Comparison of ENCODE assay signal across 12 cellular contexts in genomic region chr22:31206896-31207687, GRCh38. TPM values are rescaled to one million over a fixed set of nuclear protein-coding genes. Genes with fewer than 3 reads are reported as not detected.
DNase-seq lines count a peak whose midpoint lies in the region; ATAC-seq, FAIRE-seq and TF ChIP-seq lines count a peak whose summit lies in the region.
"Had no signal": no experiment of that assay in that cellular context is flagged by ENCODE, and none has a peak within 500 bp of the region (broad histone marks: within the 10 kb centered on the region; RNA-seq: fewer than 3 reads in every experiment).

No MANE protein-coding gene starts in this region.

- TF ChIP-seq POLR2A in HepG2 (IDR thresholded peaks at IDR 0.05; ENCODE audit: insufficient read depth in 1 of 2, low read depth in 2 of 2, low read length in 2 of 2) = no peak

- DNase-seq in activated CD4-positive, alpha-beta T cell treated with anti-CD3 and anti-CD28 coated beads, Interleukin-2, amount 50 U/mL, for 48 hours = peak; percentile 38 to 52
- DNase-seq in activated CD4-positive, alpha-beta T cell treated with anti-CD3 and anti-CD28 coated beads, Interleukin-2, amount 50 U/mL, for 1 hour = no peak
- DNase-seq in RWPE1 (ENCODE audit: low spot score) (peak; percentile 36), head of caudate nucleus (peak in 34 of 42 donors; percentile 19 to 84 (median 48)), GM19240 (ENCODE audit: insufficient read length, low spot score) (no peak), HepG2 (ENCODE audit: low spot score) (no peak), hypothalamus (lab: John Stamatoyannopoulos, UW) (no peak)
- peak; percentile 37 for DNase-seq in stimulated activated CD8-positive, alpha-beta memory T cell treated with anti-CD3 and anti-CD28 coated beads, Interleukin-4, amount 100 ng/mL, for 48 hours
- DNase-seq: activated CD4-positive, CD25-positive, alpha-beta regulatory T cell; AML-193; NCI-H510A treated with DMSO at 0.1 percent for 48 hours had no signal

- H2AFZ ChIP-seq in HepG2 (ENCODE audit: low read length) = no peak overlapping the region

- no peaks in the 10 kb centered on the region for H3K79me2 ChIP-seq in HepG2 (ENCODE audit: insufficient read depth, low read length)

- intact Hi-C loops in head of caudate nucleus (cut with DNase I) (no loop called here), HepG2 (cut with micrococcal nuclease; ENCODE audit: unreplicated experiment) (no loop called here)

- H3K4me3 ChIP-seq in HepG2 (replicated peaks in 1 of 3; ENCODE audit: insufficient read depth in 1 of 3, low read depth in 2 of 3, low read length in 3 of 3) = no peak overlapping the region
- H3K4me3 ChIP-seq: thoracic aorta had no signal

- no peaks in the 10 kb centered on the region; a peak in 1 of 5 replicates for H3K27me3 ChIP-seq in HepG2 (ENCODE audit: control insufficient read depth in 1 of 2, insufficient read depth in 2 of 2, low read length in 2 of 2)

- no peak overlapping the region for H3K9ac ChIP-seq in HepG2 (ENCODE audit: insufficient read depth, low read depth, low read length)

- BruUV-seq in HepG2 (replicated peaks; lab: Mats Ljungman, UMichigan) = no TSS peak

- no peak for FAIRE-seq in HepG2 (lab: Jason Lieb, UNC)

- TF ChIP-seq CTCF in RWPE1 (conservative IDR thresholded peaks at IDR 0.05; ENCODE audit: low read depth) (no peak), HepG2 (CRISPR knock-in tag; IDR thresholded peaks at IDR 0.05) (no peak)

- ATAC-seq in HepG2 = no peak

- peaks cover 39% of the 10 kb centered on the region for H3K4me1 ChIP-seq in HepG2 (ENCODE audit: insufficient read depth, low read length)

- H3K9me3 ChIP-seq in HepG2 (ENCODE audit: low read length) = no peaks in the 10 kb centered on the region
- H3K9me3 ChIP-seq: thoracic aorta had no signal

- POLR2A ChIA-PET in RWPE1 (lab: Yijun Ruan, JAX; ENCODE audit: low non-redundant PET) (interaction anchor here (0.6 to 0.7 kb wide), 2 partner anchors 23 to 47 kb away, joined by 4 read pairs; partner anchors contain the start of gene RNF185), HepG2 (lab: Yijun Ruan, JAX) (interaction anchor here (1.5 to 1.6 kb wide), 2 partner anchors 11 to 47 kb away, joined by 4 to 8 read pairs; partner anchors contain the start of gene RNF185)

- no peak for TF ChIP-seq RAD21 in HepG2 (CRISPR knock-in tag; IDR thresholded peaks at IDR 0.05)

- TF ChIP-seq EP300 in HepG2 (IDR thresholded peaks at IDR 0.05; ENCODE audit: low read depth in 2 of 2, low read length in 2 of 2) (no peak), HepG2 (CRISPR knock-in tag; IDR thresholded peaks at IDR 0.05; ENCODE audit: borderline replicate concordance) (no peak)

- H3K27ac ChIP-seq in RWPE1 (peak overlapping the region; percentile 63), HepG2 (ENCODE audit: extremely low read length, insufficient read depth, low read length) (no peak overlapping the region)
- H3K27ac ChIP-seq: thoracic aorta had no signal

- H3K4me2 ChIP-seq in HepG2 (ENCODE audit: low read depth, low read length) = no peak overlapping the region

- no peaks in the 10 kb centered on the region for H4K20me1 ChIP-seq in HepG2 (ENCODE audit: insufficient read depth, low read length)

- in situ Hi-C loops in HepG2 (cut with HindIII; ENCODE audit: extremely low pct_ligation_motif_present, low pct_unique_long_range_greater_than_20kb) = no loop called here

- H3K36me3 ChIP-seq in HepG2 (replicated peaks in 1 of 2; ENCODE audit: control insufficient read depth in 1 of 2, insufficient read depth in 2 of 2, low read length in 2 of 2) = peaks cover 2 to 17% of the 10 kb centered on the region in 2 experiments; a peak in 4 of 5 replicates

- WGBS in HepG2 (ENCODE audit: low lambda C conversion rate) = 91% methylated on average over 7 of the region's 8 CpGs

- CTCF ChIA-PET in RWPE1 (lab: Yijun Ruan, JAX) (interaction anchor here (0.6 kb wide), 2 partner anchors 28 to 39 kb away, joined by 3 read pairs; no protein-coding TSS in a partner anchor), HepG2 (lab: Yijun Ruan, JAX; ENCODE audit: low intra/inter-chr PET ratio, low total read pairs) (no interaction called here)

TF ChIP-seq in HepG2, 621 proteins besides CTCF, POLR2A, EP300 and RAD21 (continues in another document):
- TF ChIP-seq ZMYM2 (CRISPR knock-in tag; IDR thresholded peaks at IDR 0.05) = no peak
- TF ChIP-seq ZNF234 (CRISPR knock-in tag; conservative IDR thresholded peaks at IDR 0.05) = no peak
- no peak for TF ChIP-seq ZNF337 (CRISPR knock-in tag; IDR thresholded peaks at IDR 0.05; ENCODE audit: borderline replicate concordance, low read depth)
- no peak for TF ChIP-seq FOXM1 (CRISPR knock-in tag; IDR thresholded peaks at IDR 0.05)
- TF ChIP-seq, protein P1, sequence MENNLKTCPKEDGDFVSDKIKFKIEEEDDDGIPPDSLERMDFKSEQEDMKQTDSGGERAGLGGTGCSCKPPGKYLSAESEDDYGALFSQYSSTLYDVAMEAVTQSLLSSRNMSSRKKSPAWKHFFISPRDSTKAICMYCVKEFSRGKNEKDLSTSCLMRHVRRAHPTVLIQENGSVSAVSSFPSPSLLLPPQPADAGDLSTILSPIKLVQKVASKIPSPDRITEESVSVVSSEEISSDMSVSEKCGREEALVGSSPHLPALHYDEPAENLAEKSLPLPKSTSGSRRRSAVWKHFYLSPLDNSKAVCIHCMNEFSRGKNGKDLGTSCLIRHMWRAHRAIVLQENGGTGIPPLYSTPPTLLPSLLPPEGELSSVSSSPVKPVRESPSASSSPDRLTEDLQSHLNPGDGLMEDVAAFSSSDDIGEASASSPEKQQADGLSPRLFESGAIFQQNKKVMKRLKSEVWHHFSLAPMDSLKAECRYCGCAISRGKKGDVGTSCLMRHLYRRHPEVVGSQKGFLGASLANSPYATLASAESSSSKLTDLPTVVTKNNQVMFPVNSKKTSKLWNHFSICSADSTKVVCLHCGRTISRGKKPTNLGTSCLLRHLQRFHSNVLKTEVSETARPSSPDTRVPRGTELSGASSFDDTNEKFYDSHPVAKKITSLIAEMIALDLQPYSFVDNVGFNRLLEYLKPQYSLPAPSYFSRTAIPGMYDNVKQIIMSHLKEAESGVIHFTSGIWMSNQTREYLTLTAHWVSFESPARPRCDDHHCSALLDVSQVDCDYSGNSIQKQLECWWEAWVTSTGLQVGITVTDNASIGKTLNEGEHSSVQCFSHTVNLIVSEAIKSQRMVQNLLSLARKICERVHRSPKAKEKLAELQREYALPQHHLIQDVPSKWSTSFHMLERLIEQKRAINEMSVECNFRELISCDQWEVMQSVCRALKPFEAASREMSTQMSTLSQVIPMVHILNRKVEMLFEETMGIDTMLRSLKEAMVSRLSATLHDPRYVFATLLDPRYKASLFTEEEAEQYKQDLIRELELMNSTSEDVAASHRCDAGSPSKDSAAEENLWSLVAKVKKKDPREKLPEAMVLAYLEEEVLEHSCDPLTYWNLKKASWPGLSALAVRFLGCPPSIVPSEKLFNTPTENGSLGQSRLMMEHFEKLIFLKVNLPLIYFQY (CRISPR knock-in tag; IDR thresholded peaks at IDR 0.05; ENCODE audit: borderline replicate concordance) = no peak

RNA-seq across cellular contexts. Expression of gene LIMK2, which starts 5.0 kb away (rescaled TPM):
- total RNA-seq in HepG2 (2016; rRNA removed; fragmentation: Illumina TruSeq; extraction: Trizol) = 25.9 and 29.8 TPM in 2 replicates
- total RNA-seq in HepG2 (2016; cell fraction: cytosol; rRNA removed; fragmentation: Illumina TruSeq; extraction: Trizol; ENCODE audit: low read depth) = 11.6 and 11.9 TPM in 2 replicates
- total RNA-seq in HepG2 (2016; cell fraction: insoluble cytoplasmic fraction; rRNA removed; fragmentation: Illumina TruSeq; extraction: Trizol) = 23.7 and 30.9 TPM in 2 replicates
- 16.0 and 16.7 TPM in 2 replicates for total RNA-seq in HepG2 (2016; cell fraction: membrane; rRNA removed; fragmentation: Illumina TruSeq; extraction: Trizol)
- 34.7 and 39.4 TPM in 2 replicates for total RNA-seq in HepG2 (2016; cell fraction: nucleus; rRNA removed; fragmentation: Illumina TruSeq; extraction: Trizol)
- 20.9 and 22.2 TPM in 2 replicates for polyA plus RNA-seq in HepG2 (2011; rRNA removed)
- polyA plus RNA-seq in HepG2 (2011; cell fraction: cytosol; rRNA removed) = 13.6 and 17.8 TPM in 2 replicates
- 73.7 and 77.5 TPM in 2 replicates for polyA plus RNA-seq in HepG2 (2011; cell fraction: nucleus; rRNA removed)
- polyA plus RNA-seq in HepG2 (2012) = 13.8 and 20.5 TPM in 2 replicates
- polyA plus RNA-seq in HepG2 (2016; cell fraction: cytosol; fragmentation: Illumina TruSeq; extraction: Trizol; ENCODE audit: low read depth) = 3.6 and 3.7 TPM in 2 replicates
- 18.1 and 21.1 TPM in 2 replicates for polyA plus RNA-seq in HepG2 (2016; cell fraction: insoluble cytoplasmic fraction; fragmentation: Illumina TruSeq; extraction: Trizol; ENCODE audit: low read depth)
- polyA plus RNA-seq in HepG2 (2016; cell fraction: membrane; fragmentation: Illumina TruSeq; extraction: Trizol; ENCODE audit: low read depth) = 6.3 and 6.8 TPM in 2 replicates
- polyA plus RNA-seq in HepG2 (2016; cell fraction: nucleus; fragmentation: Illumina TruSeq; extraction: Trizol; ENCODE audit: insufficient read depth, low read depth) = 49.2 and 49.7 TPM in 2 replicates
- 7.4 and 68.6 TPM in 2 replicates for polyA minus RNA-seq in HepG2 (2011; rRNA and poly(A)+ RNA removed; ENCODE audit: low replicate concordance)
- 11.4 and 15.5 TPM in 2 replicates for polyA minus RNA-seq in HepG2 (2011; cell fraction: cytosol; rRNA and poly(A)+ RNA removed)
- polyA minus RNA-seq in HepG2 (2011; cell fraction: nucleus; rRNA and poly(A)+ RNA removed) = 67.0 and 76.2 TPM in 2 replicates

RNA-seq across cellular contexts. Expression of gene RNF185, which starts 47.1 kb away (rescaled TPM):
- total RNA-seq in HepG2 (2016; rRNA removed; fragmentation: Illumina TruSeq; extraction: Trizol) = 21.4 and 28.8 TPM in 2 replicates
- 2.9 and 3.2 TPM in 2 replicates for total RNA-seq in HepG2 (2016; cell fraction: cytosol; rRNA removed; fragmentation: Illumina TruSeq; extraction: Trizol; ENCODE audit: low read depth)
- total RNA-seq in HepG2 (2016; cell fraction: insoluble cytoplasmic fraction; rRNA removed; fragmentation: Illumina TruSeq; extraction: Trizol) = 21.9 and 28.5 TPM in 2 replicates
- total RNA-seq in HepG2 (2016; cell fraction: membrane; rRNA removed; fragmentation: Illumina TruSeq; extraction: Trizol) = 11.3 and 11.9 TPM in 2 replicates
- total RNA-seq in HepG2 (2016; cell fraction: nucleus; rRNA removed; fragmentation: Illumina TruSeq; extraction: Trizol) = 12.0 and 13.7 TPM in 2 replicates
- polyA plus RNA-seq in HepG2 (2011; rRNA removed) = 26.4 and 27.5 TPM in 2 replicates
- 21.8 and 27.3 TPM in 2 replicates for polyA plus RNA-seq in HepG2 (2011; cell fraction: cytosol; rRNA removed)
- 19.0 and 20.4 TPM in 2 replicates for polyA plus RNA-seq in HepG2 (2011; cell fraction: nucleus; rRNA removed)
- 15.4 and 15.6 TPM in 2 replicates for polyA plus RNA-seq in HepG2 (2012)
- polyA plus RNA-seq in HepG2 (2016; cell fraction: cytosol; fragmentation: Illumina TruSeq; extraction: Trizol; ENCODE audit: low read depth) = 1.6 and 1.7 TPM in 2 replicates
- polyA plus RNA-seq in HepG2 (2016; cell fraction: insoluble cytoplasmic fraction; fragmentation: Illumina TruSeq; extraction: Trizol; ENCODE audit: low read depth) = 27.8 and 28.1 TPM in 2 replicates
- polyA plus RNA-seq in HepG2 (2016; cell fraction: membrane; fragmentation: Illumina TruSeq; extraction: Trizol; ENCODE audit: low read depth) = 6.4 and 6.8 TPM in 2 replicates
- polyA plus RNA-seq in HepG2 (2016; cell fraction: nucleus; fragmentation: Illumina TruSeq; extraction: Trizol; ENCODE audit: insufficient read depth, low read depth) = 21.5 and 21.8 TPM in 2 replicates
- polyA minus RNA-seq in HepG2 (2011; rRNA and poly(A)+ RNA removed; ENCODE audit: low replicate concordance) = 17.6 and 24.2 TPM in 2 replicates
- 10.1 and 10.4 TPM in 2 replicates for polyA minus RNA-seq in HepG2 (2011; cell fraction: cytosol; rRNA and poly(A)+ RNA removed)
- 9.1 and 11.8 TPM in 2 replicates for polyA minus RNA-seq in HepG2 (2011; cell fraction: nucleus; rRNA and poly(A)+ RNA removed)

Comparison
In these comparisons a context has a peak if more than half of its experiments do, and no peak if none do; other contexts are left out.
1. DNase-seq: peak in activated CD4-positive, alpha-beta T cell treated with anti-CD3 and anti-CD28 coated beads, Interleukin-2, amount 50 U/mL, for 48 hours (2 of 2), RWPE1 (single experiment), head of caudate nucleus (34 of 42) and stimulated activated CD8-positive, alpha-beta memory T cell treated with anti-CD3 and anti-CD28 coated beads, Interleukin-4, amount 100 ng/mL, for 48 hours (single experiment); none in activated CD4-positive, alpha-beta T cell treated with anti-CD3 and anti-CD28 coated beads, Interleukin-2, amount 50 U/mL, for 1 hour (single experiment), GM19240 (single experiment), HepG2 (single experiment) and hypothalamus (0 of 51).